Comparison of ENCODE assay signal across 17 cellular contexts in the genomic region with DNA sequence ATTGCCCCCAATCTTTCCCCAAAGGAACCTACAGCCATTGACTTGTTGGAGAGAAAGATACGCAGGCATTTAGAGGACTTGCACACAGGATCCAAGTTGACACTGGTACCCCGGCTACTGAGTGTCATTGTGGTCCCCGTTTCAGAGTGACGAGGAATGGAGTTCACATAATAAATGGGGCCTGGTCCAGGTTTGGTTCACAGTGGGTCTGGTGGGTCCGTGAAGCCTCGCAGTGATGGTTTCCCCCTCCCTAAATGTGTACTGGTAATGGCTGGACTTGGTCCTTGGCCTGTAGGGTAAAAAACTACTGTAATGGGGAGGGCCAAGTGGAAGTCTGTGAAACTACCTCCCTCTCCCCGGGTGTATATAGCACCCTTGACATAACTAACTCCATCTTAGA.
DNase-seq lines count a peak whose midpoint lies in the region; ATAC-seq and TF ChIP-seq lines count a peak whose summit lies in the region.
"Had no signal": no experiment of that assay in that cellular context is flagged by ENCODE, and none has a peak within 500 bp of the region (broad histone marks: within the 10 kb centered on the region; RNA-seq: fewer than 3 reads in every experiment).

No MANE protein-coding gene starts in this region.

- 99% methylated on average over 7 of the region's 7 CpGs for WGBS in right cardiac atrium
- WGBS in spleen, 5 donors: 85 to 96% (median 90%) methylated on average over 7 of the region's 7 CpGs

- H3K9me3 ChIP-seq in right cardiac atrium (ENCODE audit: control insufficient read depth, low read length): no peaks in the 10 kb centered on the region
- H3K9me3 ChIP-seq in spleen: no peaks in the 10 kb centered on the region

- H3K4me1 ChIP-seq in right cardiac atrium (ENCODE audit: control insufficient read depth, insufficient read depth, low read length) (no peaks in the 10 kb centered on the region), spleen (no peaks in the 10 kb centered on the region)
- H3K4me1 ChIP-seq: BLaER1 treated with 17β-estradiol and CSF1 and Interleukin-3, amounts not matched to agents 10 nM and 100 nM had no signal

- TF ChIP-seq POLR2A in spleen (IDR thresholded peaks at IDR 0.05): no peak

- DNase-seq in cardiac septum (ENCODE audit: low spot score) (peak; percentile 62), right cardiac atrium (no peak), islet precursor cell (peak; percentile 17), spleen (peak; percentile 1), H4 (ENCODE audit: low spot score) (no peak), GM13976 (ENCODE audit: low spot score) (no peak)
- DNase-seq: Calu3; CD8-positive, alpha-beta T cell; DMS 273 treated with DMSO at 0.1 percent for 48 hours; DMS53; DND-41; EL; HCEC 1CT had no signal

- H3K27me3 ChIP-seq in right cardiac atrium (ENCODE audit: control insufficient read depth, insufficient read depth): no peaks in the 10 kb centered on the region
- peaks cover 0 to 2% (median 0%) of the 10 kb centered on the region in 7 donors for H3K27me3 ChIP-seq in spleen (replicated peaks in 1 of 7)
- H3K27me3 ChIP-seq: BLaER1 treated with 17β-estradiol and CSF1 and Interleukin-3, amounts not matched to agents 10 nM and 100 nM had no signal

- H3K27ac ChIP-seq in right cardiac atrium (ENCODE audit: low read length) (no peak overlapping the region), spleen (no peak overlapping the region)
- H3K27ac ChIP-seq: BLaER1 treated with 17β-estradiol and CSF1 and Interleukin-3, amounts not matched to agents 10 nM and 100 nM had no signal

- intact Hi-C loops in cardiac septum (cut with DNase I): loop anchor here (10.0 kb wide), 1 partner anchor 149 kb away; no protein-coding TSS in a partner anchor
- intact Hi-C loops in right cardiac atrium (cut with DNase I): loop anchor here in 2 of 4 donors (10.0 kb wide), 2 partner anchors 169 to 359 kb away; no protein-coding TSS in a partner anchor
- intact Hi-C loops in spleen (cut with DNase I; ENCODE audit: low total_unique reads): no loop called here

- in situ Hi-C loops in GM13976 (cut with MboI; ENCODE audit: low sequenced_read_pairs, unreplicated experiment): no loop called here

- ATAC-seq in right cardiac atrium: no peak
- ATAC-seq in HG02798 (IDR thresholded peaks at IDR 0.05; ENCODE audit: poor library complexity, unreplicated experiment): no peak
- ATAC-seq: CD8-positive, alpha-beta T cell; GM12878; HepG2 had no signal

- TF ChIP-seq CTCF in spleen (IDR thresholded peaks at IDR 0.05 in 8 of 11, conservative IDR thresholded peaks at IDR 0.05 in 3 of 11): no peak
- TF ChIP-seq CTCF in GM13976 (IDR thresholded peaks at IDR 0.05; ENCODE audit: borderline replicate concordance, control extremely low read depth, extremely low read depth, insufficient read depth, missing control alignments): no peak

- H3K36me3 ChIP-seq in spleen: no peaks in the 10 kb centered on the region
- H3K36me3 ChIP-seq: BLaER1 treated with 17β-estradiol and CSF1 and Interleukin-3, amounts not matched to agents 10 nM and 100 nM had no signal

- no peak overlapping the region for H3K4me3 ChIP-seq in right cardiac atrium (ENCODE audit: low read length)
- H3K4me3 ChIP-seq in spleen: no peak overlapping the region
- H3K4me3 ChIP-seq: BLaER1 treated with 17β-estradiol and CSF1 and Interleukin-3, amounts not matched to agents 10 nM and 100 nM; GM12878 had no signal

Comparison
In these comparisons a context has a peak if more than half of its experiments do, and no peak if none do; other contexts are left out.
1. DNase-seq: peak in cardiac septum (single experiment), islet precursor cell (single experiment) and spleen (single experiment); none in right cardiac atrium (0 of 3), H4 (single experiment) and GM13976 (single experiment).